8 cellular contexts compared by ENCODE assay signal in genomic region chr2:210172219-210172575, GRCh38. TPM values are rescaled to one million over a fixed set of nuclear protein-coding genes. Genes with fewer than 3 reads are reported as not detected.
A peak's percentile ranks its signal among the peaks of the same experiment; 100 is the strongest.
DNase-seq lines count a peak whose midpoint lies in the region; ATAC-seq and TF ChIP-seq lines count a peak whose summit lies in the region.

No MANE protein-coding gene starts in this region.

- H3K4me2 ChIP-seq in BLaER1 = peak overlapping the region; percentile 90
- H3K4me2 ChIP-seq in Loucy (ENCODE audit: low read depth, low read length, poor library complexity, severe bottlenecking) = peak overlapping the region; percentile 61
- peak overlapping the region; percentile 74 for H3K4me2 ChIP-seq in neural cell (ENCODE audit: low read length)

- H3K4me3 Mint-ChIP-seq in dendritic cell treated with granulocyte-macrophage colony-stimulating factor and Interleukin-4, amounts not matched to agents 40 ng/mL and 50 ng/mL, for 4 days = peak overlapping the region; percentile 86

- 0 out of 2 replicates have a peak overlapping the region, but pooled peaks have one; percentile 32 for H2AFZ ChIP-seq in Loucy (ENCODE audit: low read length)
- H2AFZ ChIP-seq in neural cell (ENCODE audit: low read depth, low read length) = no peak overlapping the region

- no peak for DNase-seq in stimulated activated CD8-positive, alpha-beta memory T cell treated with anti-CD3 and anti-CD28 coated beads, Interleukin-4, amount 100 ng/mL, for 48 hours

- intact Hi-C loops in dendritic cell treated with granulocyte-macrophage colony-stimulating factor and Interleukin-4, amounts not matched to agents 40 ng/mL and 50 ng/mL, for 4 days (cut with micrococcal nuclease) = no loop called here

- no peaks in the 10 kb centered on the region for H3F3A ChIP-seq in Loucy (ENCODE audit: low read depth)
- H3F3A ChIP-seq in neural cell (ENCODE audit: insufficient read depth, low read length, poor library complexity, severe bottlenecking) = no peaks in the 10 kb centered on the region

- H3K36me3 ChIP-seq in BLaER1 = no peaks in the 10 kb centered on the region
- no peaks in the 10 kb centered on the region for H3K36me3 ChIP-seq in Loucy (ENCODE audit: insufficient read depth, low read length)
- no peaks in the 10 kb centered on the region for H3K36me3 ChIP-seq in neural cell (ENCODE audit: insufficient read depth, low read length)

- H3K27me3 ChIP-seq in BLaER1 (no peaks in the 10 kb centered on the region), Loucy (ENCODE audit: insufficient read depth, low read length, poor library complexity, severe bottlenecking) (no peaks in the 10 kb centered on the region), neural cell (ENCODE audit: insufficient read depth, low read depth, low read length) (no peaks in the 10 kb centered on the region)

- H3K27ac ChIP-seq in BLaER1 (no peak overlapping the region), neural cell (ENCODE audit: low read length) (no peak overlapping the region)

- peaks cover 11% of the 10 kb centered on the region for H3K36me3 Mint-ChIP-seq in dendritic cell treated with granulocyte-macrophage colony-stimulating factor and Interleukin-4, amounts not matched to agents 40 ng/mL and 50 ng/mL, for 4 days (ENCODE audit: low read depth)

- H3K9ac ChIP-seq in BLaER1 (peak overlapping the region; percentile 95), Loucy (ENCODE audit: low read depth, low read length, poor library complexity, severe bottlenecking) (peak overlapping the region; percentile 59), neural cell (ENCODE audit: low read length) (peak overlapping the region; percentile 98)

- peaks cover 7% of the 10 kb centered on the region for H3K27me3 Mint-ChIP-seq in dendritic cell treated with granulocyte-macrophage colony-stimulating factor and Interleukin-4, amounts not matched to agents 40 ng/mL and 50 ng/mL, for 4 days

- H3K4me1 ChIP-seq in BLaER1 (peaks cover 28% of the 10 kb centered on the region), Loucy (ENCODE audit: insufficient read depth, low read length, poor library complexity, severe bottlenecking) (peaks cover 7% of the 10 kb centered on the region)

- TF ChIP-seq EP300 in neural cell (conservative IDR thresholded peaks at IDR 0.05; ENCODE audit: poor library complexity, severe bottlenecking) = no peak

- H3K4me3 ChIP-seq in BLaER1 (peak overlapping the region; percentile 84), Loucy (ENCODE audit: low read length, poor library complexity, severe bottlenecking) (peak overlapping the region; percentile 72), neural cell (ENCODE audit: low read length) (peak overlapping the region; percentile 79)

- H3K27ac Mint-ChIP-seq in dendritic cell treated with granulocyte-macrophage colony-stimulating factor and Interleukin-4, amounts not matched to agents 40 ng/mL and 50 ng/mL, for 4 days = peak overlapping the region; percentile 99

- H3K79me2 ChIP-seq in Loucy (ENCODE audit: insufficient read depth, low read length) (peaks cover 24% of the 10 kb centered on the region), neural cell (replicated peaks; ENCODE audit: insufficient read depth, low read length) (peaks cover 26% of the 10 kb centered on the region)

- no peak for TF ChIP-seq RAD21 in neural cell (conservative IDR thresholded peaks at IDR 0.05)

- no peaks in the 10 kb centered on the region for H3K9me3 Mint-ChIP-seq in dendritic cell treated with granulocyte-macrophage colony-stimulating factor and Interleukin-4, amounts not matched to agents 40 ng/mL and 50 ng/mL, for 4 days

- H3K4me1 Mint-ChIP-seq in dendritic cell treated with granulocyte-macrophage colony-stimulating factor and Interleukin-4, amounts not matched to agents 40 ng/mL and 50 ng/mL, for 4 days (ENCODE audit: low read depth) = peaks cover 19% of the 10 kb centered on the region

- TF ChIP-seq CTCF in Loucy (conservative IDR thresholded peaks at IDR 0.05; ENCODE audit: low read length) (no peak), neural cell (IDR thresholded peaks at IDR 0.05; ENCODE audit: poor library complexity, severe bottlenecking) (no peak)

- ATAC-seq in GM18907 (IDR thresholded peaks at IDR 0.05; ENCODE audit: unreplicated experiment) = no peak
- no peak for ATAC-seq in HG03432 (IDR thresholded peaks at IDR 0.05; ENCODE audit: unreplicated experiment)
- no peak for ATAC-seq in HG02870 (IDR thresholded peaks at IDR 0.05; ENCODE audit: unreplicated experiment)

- H3K9me2 ChIP-seq in Loucy (replicated peaks; ENCODE audit: low read depth, low read length) = no peaks in the 10 kb centered on the region
- no peaks in the 10 kb centered on the region for H3K9me2 ChIP-seq in neural cell (ENCODE audit: insufficient read depth, low read length)

- H3K9me3 ChIP-seq in BLaER1 = no peaks in the 10 kb centered on the region
- no peaks in the 10 kb centered on the region for H3K9me3 ChIP-seq in Loucy (ENCODE audit: insufficient read depth, low read depth, low read length)
- no peaks in the 10 kb centered on the region for H3K9me3 ChIP-seq in neural cell (ENCODE audit: low read length)

- H4K20me1 ChIP-seq in BLaER1 = peaks cover 6% of the 10 kb centered on the region; the same call in 1 of the 2 replicates
- H4K20me1 ChIP-seq in Loucy (ENCODE audit: insufficient read depth, low read length, poor library complexity, severe bottlenecking) = peaks cover 9% of the 10 kb centered on the region
- no peaks in the 10 kb centered on the region for H4K20me1 ChIP-seq in neural cell (ENCODE audit: insufficient read depth)

TF ChIP-seq in neural cell, 6 proteins besides CTCF, POLR2A, EP300 and RAD21:
- TF ChIP-seq POLR2AphosphoS5 (IDR thresholded peaks at IDR 0.05) = no peak
- no peak for TF ChIP-seq MXI1 (conservative IDR thresholded peaks at IDR 0.05; ENCODE audit: poor library complexity, severe bottlenecking)
- TF ChIP-seq SMC3 (conservative IDR thresholded peaks at IDR 0.05; ENCODE audit: poor library complexity) = no peak
- no peak for TF ChIP-seq EZH2 (IDR thresholded peaks at IDR 0.05; ENCODE audit: borderline replicate concordance, insufficient read depth, low read length, poor library complexity, severe bottlenecking)
- TF ChIP-seq TAF1 (IDR thresholded peaks at IDR 0.05; ENCODE audit: low read depth) = no peak
- TF ChIP-seq REST (IDR thresholded peaks at IDR 0.05; ENCODE audit: borderline replicate concordance) = no peak
TF ChIP-seq in neural cell: peak in this region for 0.

RNA-seq across cellular contexts. Expression of gene KANSL1L, which starts 1.0 kb away (rescaled TPM):
- polyA plus RNA-seq in neural cell = 27.6 and 33.5 TPM in 2 replicates
- polyA minus RNA-seq in neural cell = 93.9 and 95.4 TPM in 2 replicates

RNA-seq across cellular contexts. Expression of gene ACADL, which starts 53.0 kb away (rescaled TPM):
- polyA plus RNA-seq in neural cell = 0.14 TPM in 1 of 2 replicates, not detected in the other
- not detected in 2 replicates for polyA minus RNA-seq in neural cell
